12 cellular contexts compared by ENCODE assay signal in the genomic region with DNA sequence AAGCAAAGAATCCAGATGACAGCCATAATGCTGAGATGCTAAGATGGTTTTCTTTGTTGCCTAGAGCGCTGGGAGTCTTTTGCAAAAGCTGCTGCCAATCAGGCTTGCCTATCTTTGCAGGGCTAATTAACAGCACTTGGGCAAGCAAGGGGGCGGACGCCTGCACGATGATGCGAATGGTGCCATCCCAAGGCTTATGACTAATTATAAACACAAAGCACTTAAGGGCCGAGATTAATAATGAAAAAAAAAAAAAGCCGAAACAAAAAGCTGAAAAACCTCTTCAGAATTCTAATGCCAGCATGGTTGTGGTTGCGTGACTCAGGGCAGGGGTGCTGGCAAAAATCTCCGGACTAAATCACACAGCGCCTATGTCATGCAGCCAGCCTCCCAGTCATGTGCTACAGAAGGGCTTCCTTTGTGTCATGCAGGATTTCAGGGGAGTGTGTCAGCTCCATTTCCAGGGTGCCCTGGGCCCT.
A peak's percentile ranks its signal among the peaks of the same experiment; 100 is the strongest.
DNase-seq lines count a peak whose midpoint lies in the region; ATAC-seq and TF ChIP-seq lines count a peak whose summit lies in the region.
"Had no signal": no experiment of that assay in that cellular context is flagged by ENCODE, and none has a peak within 500 bp of the region (broad histone marks: within the 10 kb centered on the region; RNA-seq: fewer than 3 reads in every experiment).

No MANE protein-coding gene starts in this region.

- POLR2A ChIA-PET in activated CD4-positive, alpha-beta T cell treated with anti-CD3 and anti-CD28 coated beads for 36 hours (lab: Charles Lee) = no interaction called here

- no peaks in the 10 kb centered on the region for H3K27me3 ChIP-seq in vagina

- H3K27me3 Mint-ChIP-seq in activated CD4-positive, alpha-beta T cell treated with anti-CD3 and anti-CD28 coated beads for 36 hours = peaks cover 2% of the 10 kb centered on the region
- H3K27me3 Mint-ChIP-seq: activated naive CD8-positive, alpha-beta T cell had no signal

- H3K36me3 Mint-ChIP-seq in activated CD4-positive, alpha-beta T cell treated with anti-CD3 and anti-CD28 coated beads for 36 hours (ENCODE audit: low read depth) = no peaks in the 10 kb centered on the region

- TF ChIP-seq POLR2A in vagina (IDR thresholded peaks at IDR 0.05) = no peak

- H3K4me1 ChIP-seq in vagina = peaks cover 10% of the 10 kb centered on the region

- H3K27ac ChIP-seq in vagina = peak overlapping the region; percentile 67

- DNase-seq in Right ventricle myocardium inferior (ENCODE audit: missing footprints) = no peak
- DNase-seq in cardiac septum (ENCODE audit: low spot score) = no peak
- DNase-seq in astrocyte of the spinal cord (ENCODE audit: low read depth, low spot score) = peak; percentile 92
- peak; percentile 73 for DNase-seq in islet precursor cell
- DNase-seq in vagina (ENCODE audit: extremely low spot score in 2 of 2) = no peak
- no peak for DNase-seq in NOMO-1 treated with DMSO at 0.1 percent for 48 hours (lab: John Stamatoyannopoulos, UW; ENCODE audit: unreplicated experiment)
- DNase-seq in activated CD4-positive, alpha-beta T cell treated with anti-CD3 and anti-CD28 coated beads for 36 hours = no peak
- DNase-seq: CD4-positive, alpha-beta memory T cell; H7; naive thymus-derived CD8-positive, alpha-beta T cell had no signal

- H3K9me3 ChIP-seq in vagina = no peaks in the 10 kb centered on the region

- CTCF ChIA-PET in activated CD4-positive, alpha-beta T cell treated with anti-CD3 and anti-CD28 coated beads for 36 hours (lab: Charles Lee) = no interaction called here

- TF ChIP-seq CTCF in astrocyte of the spinal cord (IDR thresholded peaks at IDR 0.05; ENCODE audit: low read depth, low read length) (no peak), vagina (IDR thresholded peaks at IDR 0.05) (no peak)

- ATAC-seq in Right ventricle myocardium inferior (peak; percentile 64), HG03196 (IDR thresholded peaks at IDR 0.05; ENCODE audit: unreplicated experiment) (no peak)
- ATAC-seq in activated CD4-positive, alpha-beta T cell treated with anti-CD3 and anti-CD28 coated beads for 36 hours = no peak
- ATAC-seq: naive thymus-derived CD8-positive, alpha-beta T cell had no signal

- no peak overlapping the region for H3K4me3 Mint-ChIP-seq in activated CD4-positive, alpha-beta T cell treated with anti-CD3 and anti-CD28 coated beads for 36 hours
- H3K4me3 Mint-ChIP-seq: activated naive CD8-positive, alpha-beta T cell; CD4-positive, alpha-beta memory T cell; naive thymus-derived CD8-positive, alpha-beta T cell had no signal

- H3K4me3 ChIP-seq in astrocyte of the spinal cord (ENCODE audit: low read depth, low read length) (no peak overlapping the region), vagina (no peak overlapping the region)

- H3K27ac Mint-ChIP-seq in activated CD4-positive, alpha-beta T cell treated with anti-CD3 and anti-CD28 coated beads for 36 hours = no peak overlapping the region
- H3K27ac Mint-ChIP-seq: activated naive CD8-positive, alpha-beta T cell; CD4-positive, alpha-beta memory T cell; naive thymus-derived CD8-positive, alpha-beta T cell had no signal

- intact Hi-C loops in Right ventricle myocardium inferior (cut with DNase I) (no loop called here), cardiac septum (cut with DNase I) (loop anchor here (2.0 to 5.0 kb wide), 3 partner anchors 78 to 265 kb away; no protein-coding TSS in a partner anchor), vagina (cut with DNase I) (no loop called here)
- intact Hi-C loops in activated CD4-positive, alpha-beta T cell treated with anti-CD3 and anti-CD28 coated beads for 36 hours (cut with DNase I, micrococcal nuclease) = no loop called here

- H3K4me1 Mint-ChIP-seq in activated CD4-positive, alpha-beta T cell treated with anti-CD3 and anti-CD28 coated beads for 36 hours = no peaks in the 10 kb centered on the region
- H3K4me1 Mint-ChIP-seq: CD4-positive, alpha-beta memory T cell; naive thymus-derived CD8-positive, alpha-beta T cell had no signal

- in situ Hi-C loops in astrocyte of the spinal cord (cut with HindIII; ENCODE audit: low sequenced_read_pairs) = no loop called here

- no peaks in the 10 kb centered on the region for H3K36me3 ChIP-seq in vagina

- H3K9me3 Mint-ChIP-seq in activated CD4-positive, alpha-beta T cell treated with anti-CD3 and anti-CD28 coated beads for 36 hours (ENCODE audit: low read depth) = peaks cover 2% of the 10 kb centered on the region

Comparison
In these comparisons a context has a peak if more than half of its experiments do, and no peak if none do; other contexts are left out.
1. DNase-seq: peak in astrocyte of the spinal cord (single experiment) and islet precursor cell (single experiment); none in Right ventricle myocardium inferior (single experiment), cardiac septum (single experiment), vagina (0 of 2), NOMO-1 treated with DMSO at 0.1 percent for 48 hours (single experiment) and activated CD4-positive, alpha-beta T cell treated with anti-CD3 and anti-CD28 coated beads for 36 hours (single experiment).